Comparison of ENCODE assay signal across 15 cellular contexts in the genomic region with DNA sequence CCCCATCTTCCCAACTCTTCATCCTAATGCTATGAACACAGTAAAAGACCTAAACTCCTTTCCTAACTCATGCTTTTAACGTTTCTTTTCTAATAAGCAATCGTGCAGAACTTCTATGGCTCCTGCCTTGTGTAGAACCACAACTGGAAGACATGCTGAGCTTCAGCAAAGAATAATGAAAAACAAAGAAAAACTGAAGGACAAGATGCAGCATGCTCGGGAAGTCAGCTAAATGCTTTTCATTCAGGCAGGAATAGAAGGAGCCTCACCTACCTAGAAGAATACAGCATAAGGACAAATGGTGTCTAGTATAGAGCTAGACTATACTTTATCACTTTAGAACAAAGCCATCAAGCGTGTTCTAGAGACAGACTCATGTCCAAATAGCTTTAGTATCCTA. TPM values are rescaled to one million over a fixed set of nuclear protein-coding genes. Genes with fewer than 3 reads are reported as not detected.
DNase-seq lines count a peak whose midpoint lies in the region; ATAC-seq and TF ChIP-seq lines count a peak whose summit lies in the region.
"Had no signal": no experiment of that assay in that cellular context is flagged by ENCODE, and none has a peak within 500 bp of the region (broad histone marks: within the 10 kb centered on the region; RNA-seq: fewer than 3 reads in every experiment).

No MANE protein-coding gene starts in this region.

- no peaks in the 10 kb centered on the region for H3K27me3 Mint-ChIP-seq in chondrocyte (ENCODE audit: low read depth)
- H3K27me3 Mint-ChIP-seq in mesothelial cell of epicardium (ENCODE audit: low read depth) = no peaks in the 10 kb centered on the region
- H3K27me3 Mint-ChIP-seq: stimulated activated naive B cell treated with anti-CD40 and anti-IgM and Interleukin-4, amounts not matched to agents 10 μg/mL and 1 μg/mL and 100 μg/mL, for 72 hours had no signal

- TF ChIP-seq POLR2A in suprapubic skin (IDR thresholded peaks at IDR 0.05) = no peak

- no peak for DNase-seq in Panc1 (ENCODE audit: low read depth, low spot score)
- DNase-seq in chondrocyte (ENCODE audit: low spot score) = no peak
- DNase-seq in mesothelial cell of epicardium (ENCODE audit: low spot score in 2 of 2, unreplicated experiment in 2 of 2) = no peak
- DNase-seq in suprapubic skin (ENCODE audit: low spot score in 2 of 2) = no peak
- no peak for DNase-seq in NCI-H146 (lab: John Stamatoyannopoulos, UW)
- DNase-seq in stimulated activated naive CD4-positive, alpha-beta T cell treated with Interleukin-2 at 50 U/mL for 16 hours (lab: John Stamatoyannopoulos, UW) = no peak
- DNase-seq: activated CD4-positive, alpha-beta T cell treated with anti-CD3 and anti-CD28 coated beads, Interleukin-2, amount 50 U/mL, for 48 hours; cortex of kidney; NCI-H1048; stimulated activated naive B cell treated with anti-CD40 and anti-IgM and Interleukin-4, amounts not matched to agents 10 μg/mL and 1 μg/mL and 100 μg/mL, for 72 hours had no signal

- 36% methylated on average over 4 of the region's 4 CpGs for WGBS in suprapubic skin

- in situ Hi-C loops in Panc1 (cut with HindIII; ENCODE audit: low pct_unique_long_range_greater_than_20kb, low sequenced_read_pairs) = no loop called here

- no peak for TF ChIP-seq EP300 in suprapubic skin (IDR thresholded peaks at IDR 0.05)

- BruUV-seq in Panc1 (replicated peaks; lab: Mats Ljungman, UMichigan) = no TSS peak

- H3K27me3 ChIP-seq in Panc1 (ENCODE audit: control insufficient read depth, insufficient read depth, low read length) (no peaks in the 10 kb centered on the region), suprapubic skin (no peaks in the 10 kb centered on the region)
- H3K27me3 ChIP-seq: SJCRH30 had no signal

- H3K9me3 Mint-ChIP-seq in chondrocyte (ENCODE audit: low read depth) (no peaks in the 10 kb centered on the region), mesothelial cell of epicardium (no peaks in the 10 kb centered on the region)
- H3K9me3 Mint-ChIP-seq: activated T-helper 1 cell treated with anti-CD3 and anti-CD28 coated beads, Interleukin-12 subunit alpha, Interleukin-12 subunit beta, Interleukin-2, Interleukin-4 antibody, amounts not matched to agents 30 ng/mL and 10 ng/mL and 1 ng/mL, durations not matched to agents 14 hours and 24 hours and 36 hours; stimulated activated naive B cell treated with anti-CD40 and anti-IgM and Interleukin-4, amounts not matched to agents 10 μg/mL and 1 μg/mL and 100 μg/mL, for 72 hours had no signal

- H3K36me3 Mint-ChIP-seq in chondrocyte (ENCODE audit: low read depth) (no peaks in the 10 kb centered on the region), mesothelial cell of epicardium (no peaks in the 10 kb centered on the region)
- H3K36me3 Mint-ChIP-seq: stimulated activated naive B cell treated with anti-CD40 and anti-IgM and Interleukin-4, amounts not matched to agents 10 μg/mL and 1 μg/mL and 100 μg/mL, for 72 hours had no signal

- H3K36me3 ChIP-seq in Panc1 (ENCODE audit: control insufficient read depth, insufficient read depth, low read length) = no peaks in the 10 kb centered on the region
- no peaks in the 10 kb centered on the region for H3K36me3 ChIP-seq in suprapubic skin
- H3K36me3 ChIP-seq: HAP-1, SJCRH30 had no signal

- TF ChIP-seq CTCF in Panc1 (IDR thresholded peaks at IDR 0.05) (no peak), chondrocyte (IDR thresholded peaks at IDR 0.05) (no peak), mesothelial cell of epicardium (IDR thresholded peaks at IDR 0.05; ENCODE audit: unreplicated experiment) (no peak), suprapubic skin (IDR thresholded peaks at IDR 0.05) (no peak)

- H3K9me3 ChIP-seq in Panc1 (ENCODE audit: control insufficient read depth, insufficient read depth, low read depth, low read length) (no peaks in the 10 kb centered on the region), suprapubic skin (no peaks in the 10 kb centered on the region)
- H3K9me3 ChIP-seq: HAP-1, SJCRH30 had no signal

- POLR2A ChIA-PET in Panc1 (lab: Charles Lee) = interaction anchor here (0.6 kb wide), 1 partner anchor 73 kb away, joined by 6 read pairs; no protein-coding TSS in a partner anchor

- CTCF ChIA-PET in Panc1 (lab: Charles Lee) = interaction anchor here (0.7 to 1.4 kb wide), 2 partner anchors 8 to 62 kb away, joined by 4 to 8 read pairs; no protein-coding TSS in a partner anchor

- peak overlapping the region; percentile 38 for H3K4me3 Mint-ChIP-seq in chondrocyte (ENCODE audit: unreplicated experiment)
- no peak overlapping the region for H3K4me3 Mint-ChIP-seq in mesothelial cell of epicardium
- H3K4me3 Mint-ChIP-seq: activated T-helper 1 cell treated with anti-CD3 and anti-CD28 coated beads, Interleukin-12 subunit alpha, Interleukin-12 subunit beta, Interleukin-2, Interleukin-4 antibody, amounts not matched to agents 30 ng/mL and 10 ng/mL and 1 ng/mL, durations not matched to agents 14 hours and 24 hours and 36 hours; stimulated activated naive B cell treated with anti-CD40 and anti-IgM and Interleukin-4, amounts not matched to agents 10 μg/mL and 1 μg/mL and 100 μg/mL, for 72 hours had no signal

- peak overlapping the region; percentile 87 for H3K27ac Mint-ChIP-seq in chondrocyte (ENCODE audit: unreplicated experiment)
- peak overlapping the region; percentile 54 for H3K27ac Mint-ChIP-seq in mesothelial cell of epicardium
- H3K27ac Mint-ChIP-seq: activated T-helper 1 cell treated with anti-CD3 and anti-CD28 coated beads, Interleukin-12 subunit alpha, Interleukin-12 subunit beta, Interleukin-2, Interleukin-4 antibody, amounts not matched to agents 30 ng/mL and 10 ng/mL and 1 ng/mL, durations not matched to agents 14 hours and 24 hours and 36 hours; stimulated activated naive B cell treated with anti-CD40 and anti-IgM and Interleukin-4, amounts not matched to agents 10 μg/mL and 1 μg/mL and 100 μg/mL, for 72 hours had no signal

- H3K27ac ChIP-seq in Panc1 (ENCODE audit: low read length) (peak overlapping the region; percentile 5), suprapubic skin (peak overlapping the region; percentile 20)
- H3K27ac ChIP-seq: SJCRH30 had no signal

- intact Hi-C loops in Panc1 (cut with micrococcal nuclease; ENCODE audit: unreplicated experiment) = no loop called here

- ATAC-seq in Panc1 = no peak
- no peak for ATAC-seq in GM19467 (IDR thresholded peaks at IDR 0.05; ENCODE audit: unreplicated experiment)
- no peak for ATAC-seq in GM19397 (IDR thresholded peaks at IDR 0.05; ENCODE audit: unreplicated experiment)
- ATAC-seq: stimulated activated naive B cell treated with anti-CD40 and anti-IgM and Interleukin-4, amounts not matched to agents 10 μg/mL and 1 μg/mL and 100 μg/mL, for 72 hours had no signal

- H3K4me3 ChIP-seq in Panc1 (ENCODE audit: low read depth in 2 of 2, low read length in 2 of 2) = no peak overlapping the region
- no peak overlapping the region for H3K4me3 ChIP-seq in suprapubic skin
- H3K4me3 ChIP-seq: HAP-1, SJCRH30 had no signal

- H3K4me1 Mint-ChIP-seq in chondrocyte (ENCODE audit: low read depth) = peaks cover 79% of the 10 kb centered on the region
- H3K4me1 Mint-ChIP-seq in mesothelial cell of epicardium = peaks cover 39% of the 10 kb centered on the region

- peaks cover 53% of the 10 kb centered on the region for H3K4me1 ChIP-seq in Panc1 (ENCODE audit: control insufficient read depth, insufficient read depth, low read length)
- H3K4me1 ChIP-seq in suprapubic skin = peaks cover 58% of the 10 kb centered on the region
- H3K4me1 ChIP-seq: HAP-1 had no signal

RNA-seq across cellular contexts. Expression of a gene that starts 45.9 kb away (rescaled TPM):
- total RNA-seq in Panc1 (2021; ENCODE audit: unreplicated experiment) = 40.2 TPM
- polyA plus RNA-seq in Panc1 (2012; ENCODE audit: insufficient read length) = 14.4 TPM
- total RNA-seq in chondrocyte = 55.5 to 67.7 TPM (median 58.0 TPM) in 3 replicates
- 67.6 to 71.9 TPM (median 69.4 TPM) in 3 replicates for total RNA-seq in mesothelial cell of epicardium
- 10 to 100 TPM; 20.8 to 25.7 (median 22.9) TPM for total RNA-seq in suprapubic skin
